9 cellular contexts compared by ENCODE assay signal in the genomic region with DNA sequence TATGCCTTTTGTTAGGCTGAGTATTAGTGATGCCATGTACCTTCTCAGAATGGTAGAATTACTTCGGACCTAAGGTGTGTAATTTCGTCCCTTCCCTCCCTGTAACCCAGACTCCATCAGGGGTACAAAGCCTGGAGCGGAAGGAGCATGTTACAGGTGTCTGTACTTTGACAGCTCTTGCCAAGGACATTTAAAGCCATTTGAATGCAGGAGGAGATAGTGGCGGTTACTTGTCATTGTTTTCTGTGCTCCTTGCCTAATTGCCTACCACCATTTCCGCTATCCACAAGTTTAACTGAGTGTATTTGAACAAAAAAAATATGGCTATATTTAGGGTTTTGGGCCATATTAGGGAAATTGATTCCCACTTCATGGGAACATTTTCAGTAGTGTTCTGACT. TPM values are rescaled to one million over a fixed set of nuclear protein-coding genes. Genes with fewer than 3 reads are reported as not detected.
DNase-seq lines count a peak whose midpoint lies in the region; ATAC-seq and TF ChIP-seq lines count a peak whose summit lies in the region.
"Had no signal": no experiment of that assay in that cellular context is flagged by ENCODE, and none has a peak within 500 bp of the region (broad histone marks: within the 10 kb centered on the region; RNA-seq: fewer than 3 reads in every experiment).

No MANE protein-coding gene starts in this region.

- H3K9me3 ChIP-seq in cardiac muscle cell (ENCODE audit: low read depth) (no peaks in the 10 kb centered on the region), lung (ENCODE audit: control insufficient read depth in 2 of 2, insufficient read depth in 1 of 2, low read length in 1 of 2) (no peaks in the 10 kb centered on the region), suprapubic skin (no peaks in the 10 kb centered on the region)

- H3K27me3 ChIP-seq in cardiac muscle cell (no peaks in the 10 kb centered on the region), lung (ENCODE audit: control insufficient read depth, insufficient read depth) (no peaks in the 10 kb centered on the region), suprapubic skin (no peaks in the 10 kb centered on the region)

- TF ChIP-seq POLR2A in suprapubic skin (IDR thresholded peaks at IDR 0.05): no peak

- DNase-seq in cardiac muscle cell (ENCODE audit: low read depth in 1 of 2, low spot score in 1 of 2) (no peak), left cardiac atrium (no peak), lung (ENCODE audit: low spot score) (no peak), suprapubic skin (ENCODE audit: low spot score in 2 of 2) (no peak), retina (no peak), DMS53 treated with DMSO at 0.1 percent for 48 hours (lab: John Stamatoyannopoulos, UW; ENCODE audit: unreplicated experiment) (no peak), COLO668 (lab: John Stamatoyannopoulos, UW; ENCODE audit: unreplicated experiment) (no peak)
- no peak for DNase-seq in activated T-helper 1 cell treated with anti-CD3 and anti-CD28 coated beads, Interleukin-12 subunit alpha, Interleukin-12 subunit beta, Interleukin-2, Interleukin-4 antibody, amounts not matched to agents 30 ng/mL and 10 ng/mL and 1 ng/mL, durations not matched to agents 14 hours and 24 hours and 36 hours (ENCODE audit: low spot score)
- DNase-seq: cortex of kidney had no signal

- ATAC-seq in left cardiac atrium (no peak), lung (ENCODE audit: insufficient read depth, low FRiP score) (no peak)

- peaks cover 63% of the 10 kb centered on the region for H3K4me1 Mint-ChIP-seq in activated T-helper 1 cell treated with anti-CD3 and anti-CD28 coated beads, Interleukin-12 subunit alpha, Interleukin-12 subunit beta, Interleukin-2, Interleukin-4 antibody, amounts not matched to agents 30 ng/mL and 10 ng/mL and 1 ng/mL, durations not matched to agents 14 hours and 24 hours and 36 hours (ENCODE audit: low read depth)

- H3K27ac ChIP-seq in cardiac muscle cell: no peak overlapping the region
- no peak overlapping the region for H3K27ac ChIP-seq in lung (ENCODE audit: low read depth in 1 of 2, low read length in 1 of 2)
- no peak overlapping the region for H3K27ac ChIP-seq in suprapubic skin

- no peaks in the 10 kb centered on the region for H3K9me3 Mint-ChIP-seq in activated T-helper 1 cell treated with anti-CD3 and anti-CD28 coated beads, Interleukin-12 subunit alpha, Interleukin-12 subunit beta, Interleukin-2, Interleukin-4 antibody, amounts not matched to agents 30 ng/mL and 10 ng/mL and 1 ng/mL, durations not matched to agents 14 hours and 24 hours and 36 hours

- TF ChIP-seq CTCF in cardiac muscle cell (IDR thresholded peaks at IDR 0.05; ENCODE audit: low read depth, low read length): no peak
- no peak for TF ChIP-seq CTCF in lung (IDR thresholded peaks at IDR 0.05; ENCODE audit: control extremely low read depth, extremely low read depth)
- no peak for TF ChIP-seq CTCF in suprapubic skin (IDR thresholded peaks at IDR 0.05)

- intact Hi-C loops in left cardiac atrium (cut with DNase I): loop anchor here in 1 of 2 donors (5.0 kb wide), 1 partner anchor 72 kb away; no protein-coding TSS in a partner anchor
- intact Hi-C loops in activated T-helper 1 cell treated with anti-CD3 and anti-CD28 coated beads, Interleukin-12 subunit alpha, Interleukin-12 subunit beta, Interleukin-2, Interleukin-4 antibody, amounts not matched to agents 30 ng/mL and 10 ng/mL and 1 ng/mL, durations not matched to agents 14 hours and 24 hours and 36 hours (cut with micrococcal nuclease): no loop called here

- no peak overlapping the region for H3K27ac Mint-ChIP-seq in activated T-helper 1 cell treated with anti-CD3 and anti-CD28 coated beads, Interleukin-12 subunit alpha, Interleukin-12 subunit beta, Interleukin-2, Interleukin-4 antibody, amounts not matched to agents 30 ng/mL and 10 ng/mL and 1 ng/mL, durations not matched to agents 14 hours and 24 hours and 36 hours

- H3K4me3 ChIP-seq in cardiac muscle cell: peak overlapping the region; percentile 99
- peak overlapping the region; percentile 11 for H3K4me3 ChIP-seq in lung
- peak overlapping the region; percentile 2 for H3K4me3 ChIP-seq in suprapubic skin

- H3K27me3 Mint-ChIP-seq in activated T-helper 1 cell treated with anti-CD3 and anti-CD28 coated beads, Interleukin-12 subunit alpha, Interleukin-12 subunit beta, Interleukin-2, Interleukin-4 antibody, amounts not matched to agents 30 ng/mL and 10 ng/mL and 1 ng/mL, durations not matched to agents 14 hours and 24 hours and 36 hours (ENCODE audit: insufficient read depth): no peaks in the 10 kb centered on the region

- H3K36me3 Mint-ChIP-seq in activated T-helper 1 cell treated with anti-CD3 and anti-CD28 coated beads, Interleukin-12 subunit alpha, Interleukin-12 subunit beta, Interleukin-2, Interleukin-4 antibody, amounts not matched to agents 30 ng/mL and 10 ng/mL and 1 ng/mL, durations not matched to agents 14 hours and 24 hours and 36 hours (ENCODE audit: low read depth): peaks cover 2% of the 10 kb centered on the region

- peak overlapping the region; percentile 100 for H3K4me3 Mint-ChIP-seq in activated T-helper 1 cell treated with anti-CD3 and anti-CD28 coated beads, Interleukin-12 subunit alpha, Interleukin-12 subunit beta, Interleukin-2, Interleukin-4 antibody, amounts not matched to agents 30 ng/mL and 10 ng/mL and 1 ng/mL, durations not matched to agents 14 hours and 24 hours and 36 hours

- H3K36me3 ChIP-seq in cardiac muscle cell: no peaks in the 10 kb centered on the region
- H3K36me3 ChIP-seq in lung (ENCODE audit: control insufficient read depth in 2 of 2, insufficient read depth in 2 of 2, low read length in 2 of 2): peaks cover 0 to 3% of the 10 kb centered on the region in 2 donors
- no peaks in the 10 kb centered on the region for H3K36me3 ChIP-seq in suprapubic skin

- WGBS in lung, 2 donors: 67 to 88% methylated on average over 5 of the region's 5 CpGs
- 92% methylated on average over 5 of the region's 5 CpGs for WGBS in suprapubic skin

- no peak for TF ChIP-seq EP300 in suprapubic skin (IDR thresholded peaks at IDR 0.05)

- peaks cover 41% of the 10 kb centered on the region for H3K4me1 ChIP-seq in cardiac muscle cell (ENCODE audit: low read depth)
- peaks cover 0 to 31% of the 10 kb centered on the region in 2 donors for H3K4me1 ChIP-seq in lung (ENCODE audit: control insufficient read depth in 2 of 2, insufficient read depth in 2 of 2, low read length in 2 of 2)
- H3K4me1 ChIP-seq in suprapubic skin: peaks cover 55% of the 10 kb centered on the region

RNA-seq across cellular contexts. Expression of gene FNIP2, which starts 1.8 kb away (rescaled TPM):
- total RNA-seq in cardiac muscle cell (45.1 and 74.4 TPM in 2 replicates), left cardiac atrium (10 to 100 TPM; 40.6 to 55.3 TPM), lung (100 to 1,000 TPM in 1 of 2 donors, 10 to 100 TPM in 1; 57.4 to 150 TPM), suprapubic skin (10 to 100 TPM; 21.4 to 31.7 (median 28.1) TPM)
- polyA plus RNA-seq in cardiac muscle cell (29.9 and 60.1 TPM in 2 replicates), lung (10 to 100 TPM; 12.1 to 31.7 TPM)
- total RNA-seq in activated T-helper 1 cell treated with anti-CD3 and anti-CD28 coated beads, Interleukin-12 subunit alpha, Interleukin-12 subunit beta, Interleukin-2, Interleukin-4 antibody, amounts not matched to agents 30 ng/mL and 10 ng/mL and 1 ng/mL, durations not matched to agents 14 hours and 24 hours and 36 hours: 18.8 and 20.4 TPM in 2 replicates

RNA-seq across cellular contexts. Expression of gene PPID, which starts 47.5 kb away (rescaled TPM):
- total RNA-seq in cardiac muscle cell: 30.7 and 36.0 TPM in 2 replicates
- polyA plus RNA-seq in cardiac muscle cell: 68.1 and 73.9 TPM in 2 replicates
- total RNA-seq in left cardiac atrium: 10 to 100 TPM; 22.6 to 30.7 TPM
- total RNA-seq in activated T-helper 1 cell treated with anti-CD3 and anti-CD28 coated beads, Interleukin-12 subunit alpha, Interleukin-12 subunit beta, Interleukin-2, Interleukin-4 antibody, amounts not matched to agents 30 ng/mL and 10 ng/mL and 1 ng/mL, durations not matched to agents 14 hours and 24 hours and 36 hours: 52.8 and 55.4 TPM in 2 replicates
- 10 to 100 TPM; 17.3 to 39.0 TPM for total RNA-seq in lung
- polyA plus RNA-seq in lung: 10 to 100 TPM; 14.7 to 25.4 TPM
- total RNA-seq in suprapubic skin: 10 to 100 TPM in 3 of 4 donors, 1 to 10 TPM in 1; 8.1 to 18.9 (median 12.6) TPM

Comparison
In these comparisons a context has a peak if more than half of its experiments do, and no peak if none do; other contexts are left out.
1. H3K4me3 ChIP-seq: peak in every context shown above with its lines; median percentile 99 in cardiac muscle cell; 11 in lung; 2 in suprapubic skin.